Comparison of ENCODE assay signal across 29 cellular contexts in the genomic region with DNA sequence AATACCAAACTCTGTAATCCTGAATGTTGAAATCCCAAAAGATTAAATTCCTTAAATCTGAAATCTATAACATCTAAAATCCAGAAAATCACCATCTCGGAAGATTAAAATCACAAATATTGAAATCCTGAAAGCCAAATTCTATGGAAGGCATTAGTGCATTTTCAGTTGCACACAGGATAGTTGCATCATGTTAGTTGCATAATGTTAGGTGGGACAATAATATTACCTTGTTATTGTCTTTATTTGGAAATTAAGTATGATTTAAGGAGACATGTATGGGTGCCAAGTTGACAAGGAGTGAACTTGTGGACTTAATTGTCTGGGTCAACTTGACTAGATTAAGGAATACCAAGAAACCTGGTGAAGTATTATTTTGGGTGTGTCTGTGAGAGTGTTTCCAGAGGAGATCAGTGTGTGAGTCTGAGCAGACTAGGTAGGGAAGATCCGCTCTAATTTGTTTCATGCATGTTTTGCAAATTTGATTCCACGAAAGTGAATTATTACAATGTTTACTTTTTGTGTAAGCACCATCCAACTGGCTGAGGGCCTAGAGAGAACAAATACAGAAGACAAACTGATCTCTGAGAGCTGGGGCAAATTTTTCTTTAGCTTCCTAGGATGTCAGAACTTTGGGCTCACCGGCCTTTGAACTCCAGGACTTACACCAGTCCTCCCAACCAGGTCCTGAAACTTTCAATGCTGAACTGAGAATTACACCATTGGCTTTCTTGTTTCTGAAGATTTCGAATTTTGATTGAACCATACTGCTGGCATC.
"Had no signal": no experiment of that assay in that cellular context is flagged by ENCODE, and none has a peak within 500 bp of the region (broad histone marks: within the 10 kb centered on the region; RNA-seq: fewer than 3 reads in every experiment).

No MANE protein-coding gene starts in this region.

- H3K27ac ChIP-seq: PC-9, SJSA1, SK-N-MC had no signal

- H3K36me3 ChIP-seq: SJSA1 had no signal

- H3K4me1 ChIP-seq: SJSA1 had no signal

- H3K9me3 ChIP-seq: SJSA1 had no signal

- H3K4me3 ChIP-seq: PC-9, SJSA1, SK-N-MC had no signal

- DNase-seq: Kasumi-1, KG1, MM.1S, MV-4-11, NCI-H1092, NCI-H1105, NCI-H1417 treated with DMSO at 0.1 percent for 48 hours, NCI-H1436 treated with DMSO at 0.1 percent for 48 hours, NCI-H1694 treated with DMSO at 0.1 percent for 48 hours, NCI-H187 treated with DMSO at 0.1 percent for 48 hours, NCI-H2029, NCI-H2081, NCI-H2171 treated with DMSO at 0.1 percent for 48 hours, NCI-H2227 treated with DMSO at 0.1 percent for 48 hours, NCI-H345, NCI-H446, NCI-H510A treated with DMSO at 0.1 percent for 48 hours, NCI-H524 treated with DMSO at 0.1 percent for 48 hours, NCI-H526 treated with DMSO at 0.1 percent for 48 hours, NCI-H774, PC-9, Right ventricle myocardium superior, RPMI8226, SHP77 treated with DMSO at 0.1 percent for 48 hours, T-cell had no signal

- H3K27me3 ChIP-seq: SJSA1 had no signal

- ATAC-seq: Panc1, SK-N-SH treated with all-trans-retinoic acid at 6 μM for 48 hours, T-cell had no signal

- H3K4me2 ChIP-seq: PC-9 had no signal

- H2AFZ ChIP-seq: PC-9 had no signal
